In genomic region chr7:23268167-23268566, GRCh38 we compare ENCODE assay signal across 29 cellular contexts. TPM values are rescaled to one million over a fixed set of nuclear protein-coding genes. Genes with fewer than 3 reads are reported as not detected.
"Had no signal": no experiment of that assay in that cellular context is flagged by ENCODE, and none has a peak within 500 bp of the region (broad histone marks: within the 10 kb centered on the region; RNA-seq: fewer than 3 reads in every experiment).

No MANE protein-coding gene starts in this region.

- H3K36me3 ChIP-seq: neural progenitor cell, ovary, spleen, transverse colon, uterus had no signal

- H3K27ac ChIP-seq: neural progenitor cell, ovary, parathyroid adenoma, psoas muscle, skin epidermis, spleen, suprapubic skin, testis, tibial artery, transverse colon, upper lobe of right lung, uterus had no signal

- H2AFZ ChIP-seq: neural progenitor cell, parathyroid adenoma had no signal

- H3K9me3 ChIP-seq: ovary, psoas muscle, spleen, suprapubic skin, testis, tibial artery, transverse colon, upper lobe of right lung, uterus had no signal

- DNase-seq: natural killer cell; occipital lobe; ovary; posterior cingulate gyrus; psoas muscle; right cardiac atrium; spleen; stimulated activated CD4-positive, alpha-beta T cell treated with anti-CD3 and anti-CD28 coated beads, Interleukin-12 subunit alpha, Interleukin-12 subunit beta, amount 100 ng/mL, for 4 hours; stimulated activated CD4-positive, alpha-beta T cell treated with anti-CD3 and anti-CD28 coated beads, Interleukin-1b, Interleukin-23, amount 100 ng/mL, for 48 hours; stimulated activated CD4-positive, alpha-beta T cell treated with anti-CD3 and anti-CD28 coated beads, Interleukin-4, amount 100 ng/mL, for 1 hour; stimulated activated CD4-positive, alpha-beta T cell treated with anti-CD3 and anti-CD28 coated beads, Interleukin-4, amount 100 ng/mL, for 4 hours; stimulated activated CD8-positive, alpha-beta memory T cell treated with anti-CD3 and anti-CD28 coated beads, Interleukin-4, amount 100 ng/mL, for 48 hours; stimulated activated naive CD4-positive, alpha-beta T cell; stimulated activated naive CD8-positive, alpha-beta T cell treated with anti-CD3 and anti-CD28 coated beads, Interleukin-15, amount 100 ng/mL, for 72 hours; stimulated activated naive CD8-positive, alpha-beta T cell treated with anti-CD3 and anti-CD28 coated beads, Interleukin-15, Interleukin-2, amounts not matched to agents 100 U/mL and 50 U/mL, for 24 hours; substantia nigra; testis; tibial artery; transverse colon; upper lobe of right lung; uterus had no signal

- H3K4me3 ChIP-seq: neural progenitor cell, ovary, psoas muscle, skin epidermis, smooth muscle cell, spleen, suprapubic skin, testis, tibial artery, transverse colon, upper lobe of right lung, uterus had no signal

- H3K4me2 ChIP-seq: neural progenitor cell, smooth muscle cell had no signal

- H3K79me2 ChIP-seq: parathyroid adenoma had no signal

- ATAC-seq: natural killer cell; psoas muscle; sciatic nerve; stimulated activated memory B cell treated with anti-CD40 and anti-IgM and Interleukin-4, amounts not matched to agents 10 μg/mL and 1 μg/mL and 100 μg/mL, for 72 hours; stimulated activated naive CD8-positive, alpha-beta T cell treated with anti-CD3 and anti-CD28 coated beads, Interleukin-15, amount 100 ng/mL, for 72 hours; stimulated activated naive CD8-positive, alpha-beta T cell treated with anti-CD3 and anti-CD28 coated beads, Interleukin-15, Interleukin-2, amounts not matched to agents 100 U/mL and 50 U/mL, for 24 hours; upper lobe of right lung had no signal

- H3K9ac ChIP-seq: neural progenitor cell, parathyroid adenoma had no signal

- H3K4me1 ChIP-seq: neural progenitor cell, parathyroid adenoma, suprapubic skin, testis, tibial artery, uterus had no signal

- H3K27me3 ChIP-seq: neural progenitor cell, ovary, spleen, suprapubic skin, testis, tibial artery, uterus had no signal

RNA-seq across cellular contexts. Expression of gene GPNMB, which starts 21.6 kb away (rescaled TPM):
- total RNA-seq: natural killer cell had no signal
- polyA plus RNA-seq: neural cell had no signal
